1 cellular context compared by ENCODE assay signal in genomic region chr14:70988452-70988851, GRCh38.
TF ChIP-seq lines count a peak whose summit lies in the region.

No MANE protein-coding gene starts in this region.

TF ChIP-seq in H1, 55 proteins besides CTCF, POLR2A, EP300 and RAD21 (continued from another document):
- TF ChIP-seq CREB1 (IDR thresholded peaks at IDR 0.05): no peak
- TF ChIP-seq TAF1 (IDR thresholded peaks at IDR 0.05; ENCODE audit: low read depth, low read length): no peak
- no peak for TF ChIP-seq NANOG (IDR thresholded peaks at IDR 0.05; ENCODE audit: insufficient read depth, low read depth, low read length, poor library complexity, severe bottlenecking)
- no peak for TF ChIP-seq ATF3 (IDR thresholded peaks at IDR 0.05; ENCODE audit: insufficient read depth, low read depth, low read length)
